2 cellular contexts compared by ENCODE assay signal in the genomic region with DNA sequence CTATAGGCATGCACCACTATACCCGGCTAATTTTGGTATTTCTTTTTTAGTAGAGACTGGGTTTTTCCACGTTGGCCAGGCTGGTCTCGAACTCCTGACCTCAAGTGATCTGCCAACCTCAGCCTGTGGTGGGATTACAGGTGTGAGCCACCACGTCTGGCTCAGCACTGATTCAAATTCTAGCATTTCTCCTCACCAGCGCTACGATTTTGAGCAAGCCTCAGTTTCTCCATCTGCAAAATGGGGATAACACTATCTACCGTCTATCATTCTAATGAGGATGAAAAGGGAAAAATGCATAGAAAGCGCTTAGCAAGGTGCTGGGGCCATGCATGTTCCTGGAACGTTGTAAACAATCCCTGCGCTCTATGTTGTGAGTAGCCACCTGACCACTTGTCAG.
TF ChIP-seq lines count a peak whose summit lies in the region.

No MANE protein-coding gene starts in this region.

TF ChIP-seq in K562, 482 proteins besides CTCF, POLR2A, EP300 and RAD21:
- 0 out of 2 replicates have a peak, but pooled peaks have one; percentile 22 for TF ChIP-seq HDAC2 (IDR thresholded peaks at IDR 0.05)
- peak; percentile 75; the same call in 1 of the 2 replicates for TF ChIP-seq ADNP (tag; IDR thresholded peaks at IDR 0.05)
- TF ChIP-seq, protein P1, sequence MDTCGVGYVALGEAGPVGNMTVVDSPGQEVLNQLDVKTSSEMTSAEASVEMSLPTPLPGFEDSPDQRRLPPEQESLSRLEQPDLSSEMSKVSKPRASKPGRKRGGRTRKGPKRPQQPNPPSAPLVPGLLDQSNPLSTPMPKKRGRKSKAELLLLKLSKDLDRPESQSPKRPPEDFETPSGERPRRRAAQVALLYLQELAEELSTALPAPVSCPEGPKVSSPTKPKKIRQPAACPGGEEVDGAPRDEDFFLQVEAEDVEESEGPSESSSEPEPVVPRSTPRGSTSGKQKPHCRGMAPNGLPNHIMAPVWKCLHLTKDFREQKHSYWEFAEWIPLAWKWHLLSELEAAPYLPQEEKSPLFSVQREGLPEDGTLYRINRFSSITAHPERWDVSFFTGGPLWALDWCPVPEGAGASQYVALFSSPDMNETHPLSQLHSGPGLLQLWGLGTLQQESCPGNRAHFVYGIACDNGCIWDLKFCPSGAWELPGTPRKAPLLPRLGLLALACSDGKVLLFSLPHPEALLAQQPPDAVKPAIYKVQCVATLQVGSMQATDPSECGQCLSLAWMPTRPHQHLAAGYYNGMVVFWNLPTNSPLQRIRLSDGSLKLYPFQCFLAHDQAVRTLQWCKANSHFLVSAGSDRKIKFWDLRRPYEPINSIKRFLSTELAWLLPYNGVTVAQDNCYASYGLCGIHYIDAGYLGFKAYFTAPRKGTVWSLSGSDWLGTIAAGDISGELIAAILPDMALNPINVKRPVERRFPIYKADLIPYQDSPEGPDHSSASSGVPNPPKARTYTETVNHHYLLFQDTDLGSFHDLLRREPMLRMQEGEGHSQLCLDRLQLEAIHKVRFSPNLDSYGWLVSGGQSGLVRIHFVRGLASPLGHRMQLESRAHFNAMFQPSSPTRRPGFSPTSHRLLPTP (IDR thresholded peaks at IDR 0.05; ENCODE audit: borderline replicate concordance, extremely low read depth, insufficient read length), result no peak
- TF ChIP-seq BCOR (IDR thresholded peaks at IDR 0.05), result peak; percentile 78; the same call in 1 of the 2 replicates
- peak; percentile 25 to 31; a peak in 2 of 4 replicates for TF ChIP-seq KDM1A (IDR thresholded peaks at IDR 0.05)
- peak; percentile 77 for TF ChIP-seq RBM25 (IDR thresholded peaks at IDR 0.05; ENCODE audit: low read depth, low read length, severe bottlenecking)
- no peak for TF ChIP-seq NR1H2 (CRISPR knock-in tag; IDR thresholded peaks at IDR 0.05)

TF ChIP-seq in H1, 55 proteins besides CTCF, POLR2A, EP300 and RAD21:
- no peak for TF ChIP-seq GTF2F1 (IDR thresholded peaks at IDR 0.05; ENCODE audit: borderline replicate concordance, low read depth, low read length)
- no peak for TF ChIP-seq HDAC2 (IDR thresholded peaks at IDR 0.05; ENCODE audit: borderline replicate concordance in 1 of 2, low read depth in 2 of 2, low read length in 2 of 2)
- TF ChIP-seq, protein P2, sequence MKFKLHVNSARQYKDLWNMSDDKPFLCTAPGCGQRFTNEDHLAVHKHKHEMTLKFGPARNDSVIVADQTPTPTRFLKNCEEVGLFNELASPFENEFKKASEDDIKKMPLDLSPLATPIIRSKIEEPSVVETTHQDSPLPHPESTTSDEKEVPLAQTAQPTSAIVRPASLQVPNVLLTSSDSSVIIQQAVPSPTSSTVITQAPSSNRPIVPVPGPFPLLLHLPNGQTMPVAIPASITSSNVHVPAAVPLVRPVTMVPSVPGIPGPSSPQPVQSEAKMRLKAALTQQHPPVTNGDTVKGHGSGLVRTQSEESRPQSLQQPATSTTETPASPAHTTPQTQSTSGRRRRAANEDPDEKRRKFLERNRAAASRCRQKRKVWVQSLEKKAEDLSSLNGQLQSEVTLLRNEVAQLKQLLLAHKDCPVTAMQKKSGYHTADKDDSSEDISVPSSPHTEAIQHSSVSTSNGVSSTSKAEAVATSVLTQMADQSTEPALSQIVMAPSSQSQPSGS (IDR thresholded peaks at IDR 0.05; ENCODE audit: low read length), result no peak
- TF ChIP-seq BACH1 (IDR thresholded peaks at IDR 0.05; ENCODE audit: low read length), result no peak
- TF ChIP-seq KDM1A (IDR thresholded peaks at IDR 0.05; ENCODE audit: borderline replicate concordance, low read length), result peak; percentile 81; the same call in 1 of the 2 replicates
